9 cellular contexts compared by ENCODE assay signal in genomic region chr1:222466150-222466865, GRCh38.
DNase-seq lines count a peak whose midpoint lies in the region; ATAC-seq and TF ChIP-seq lines count a peak whose summit lies in the region.
"Had no signal": no experiment of that assay in that cellular context is flagged by ENCODE, and none has a peak within 500 bp of the region (broad histone marks: within the 10 kb centered on the region; RNA-seq: fewer than 3 reads in every experiment).

No MANE protein-coding gene starts in this region.

- no peak overlapping the region for H2BK120ac ChIP-seq in mesenchymal stem cell (ENCODE audit: low read depth, low read length)

- no peak overlapping the region for H4K91ac ChIP-seq in mesenchymal stem cell (ENCODE audit: low read length)

- H3K9me2 ChIP-seq in SK-N-SH = no peaks in the 10 kb centered on the region

- H3F3A ChIP-seq in SK-N-SH (replicated peaks; ENCODE audit: insufficient read depth) = peaks cover 3% of the 10 kb centered on the region

- no peak overlapping the region for H2BK12ac ChIP-seq in mesenchymal stem cell (ENCODE audit: low read length in 2 of 2)

- POLR2A ChIA-PET in SK-N-SH (lab: Yijun Ruan, JAX) = interaction anchor here (1.5 to 2.1 kb wide), 3 partner anchors 80 to 247 kb away, joined by 3 to 9 read pairs (median 3); no protein-coding TSS in a partner anchor

- WGBS in SK-N-SH (ENCODE audit: low lambda C conversion rate) = 93% methylated on average over 8 of the region's 8 CpGs
- WGBS in adrenal gland, 4 donors = 87 to 93% (median 90%) methylated on average over 8 of the region's 8 CpGs
- 95% methylated on average over 7 of the region's 8 CpGs for WGBS in mesenchymal stem cell
- 57 to 89% methylated on average over 1 to 8 of the region's 8 CpGs for WGBS in transverse colon (ENCODE audit: low coverage in 1 of 2), 2 donors

- H3K4me2 ChIP-seq in SK-N-SH (no peak overlapping the region), mesenchymal stem cell (ENCODE audit: low read length, poor library complexity, severe bottlenecking) (no peak overlapping the region)

- H3K4me1 ChIP-seq in SK-N-SH (ENCODE audit: control insufficient read depth in 1 of 2, insufficient read depth in 2 of 2, low read depth in 1 of 2, low read length in 1 of 2) (peaks cover 0 to 4% of the 10 kb centered on the region in 2 experiments; a peak in 2 of 4 replicates), adrenal gland (replicated peaks in 1 of 2) (peaks cover 0 to 10% of the 10 kb centered on the region in 2 donors), mesenchymal stem cell (ENCODE audit: control insufficient read depth, insufficient read depth, low read depth, low read length) (peaks cover 2% of the 10 kb centered on the region), transverse colon (peaks cover 0 to 16% (median 4%) of the 10 kb centered on the region in 4 donors)

- peak overlapping the region; percentile 94 to 97; a peak in 3 of 4 replicates for H3K27ac ChIP-seq in SK-N-SH (ENCODE audit: low read depth in 2 of 2, low read length in 1 of 2)
- H3K27ac ChIP-seq in adrenal gland = peak overlapping the region in 4 of 5 donors; percentile 83 to 92 (median 88)
- H3K27ac ChIP-seq in mesenchymal stem cell (ENCODE audit: low read length, poor library complexity, severe bottlenecking) = peak overlapping the region; percentile 47
- H3K27ac ChIP-seq in transverse colon = peak overlapping the region; percentile 67 to 87 (median 83)

- TF ChIP-seq POLR2A in adrenal gland (IDR thresholded peaks at IDR 0.05) (no peak), transverse colon (IDR thresholded peaks at IDR 0.05) (no peak)

- intact Hi-C loops in adrenal gland (cut with DNase I) (no loop called here), transverse colon (cut with DNase I; ENCODE audit: low total_unique reads) (loop anchor here (5.0 kb wide), 1 partner anchor 176 kb away; no protein-coding TSS in a partner anchor)

- H2AFZ ChIP-seq in SK-N-SH (ENCODE audit: low read depth) (peak overlapping the region; percentile 88; the same call in 1 of the 2 replicates), mesenchymal stem cell (ENCODE audit: low read depth, low read length) (no peak overlapping the region)

- TF ChIP-seq CTCF in SK-N-SH (IDR thresholded peaks at IDR 0.05) (no peak), adrenal gland (IDR thresholded peaks at IDR 0.05) (no peak), transverse colon (IDR thresholded peaks at IDR 0.05) (no peak)

- H3K79me1 ChIP-seq in mesenchymal stem cell (replicated peaks; ENCODE audit: low read length, poor library complexity, severe bottlenecking) = no peaks in the 10 kb centered on the region

- CTCF ChIA-PET in SK-N-SH (lab: Yijun Ruan, JAX) = interaction anchor here (0.7 to 4.2 kb wide), 19 partner anchors 8 to 976 kb away, joined by 3 to 69 read pairs (median 4); partner anchors contain the start of genes MIA3 and TAF1A

- no peak overlapping the region for H3K14ac ChIP-seq in mesenchymal stem cell (ENCODE audit: low read length in 2 of 2)

- H4K20me1 ChIP-seq in SK-N-SH (ENCODE audit: insufficient read depth) = no peaks in the 10 kb centered on the region

- no peak overlapping the region for H4K8ac ChIP-seq in mesenchymal stem cell (ENCODE audit: low read length)

- no peaks in the 10 kb centered on the region for H3K79me2 ChIP-seq in SK-N-SH (ENCODE audit: insufficient read depth)

- no peak overlapping the region for H2BK15ac ChIP-seq in mesenchymal stem cell (ENCODE audit: low read depth, poor library complexity, severe bottlenecking)

- H3K36me3 ChIP-seq in SK-N-SH (replicated peaks in 1 of 2; ENCODE audit: control insufficient read depth in 1 of 2, insufficient read depth in 2 of 2, low read length in 1 of 2) (no peaks in the 10 kb centered on the region), adrenal gland (replicated peaks in 1 of 2) (no peaks in the 10 kb centered on the region), mesenchymal stem cell (ENCODE audit: control insufficient read depth in 1 of 2, insufficient read depth in 2 of 2, low read depth in 1 of 2, low read length in 2 of 2) (no peaks in the 10 kb centered on the region), transverse colon (no peaks in the 10 kb centered on the region)

- ATAC-seq in SK-N-SH treated with all-trans-retinoic acid at 6 μM for 48 hours = no peak

- DNase-seq in SK-N-SH = peak; percentile 30
- DNase-seq in adrenal gland = no peak
- DNase-seq in mesenchymal stem cell = no peak
- DNase-seq in transverse colon = no peak
- no peak for DNase-seq in SW 1271 (lab: John Stamatoyannopoulos, UW)
- DNase-seq in stimulated activated CD4-positive, alpha-beta T cell treated with anti-CD3 and anti-CD28 coated beads, Interleukin-4, amount 100 ng/mL, for 24 hours = no peak
- DNase-seq in NOMO-1 (lab: John Stamatoyannopoulos, UW; ENCODE audit: unreplicated experiment in 2 of 2) = no peak
- DNase-seq: T-helper 9 cell had no signal

- no peak overlapping the region for H2AK5ac ChIP-seq in mesenchymal stem cell (ENCODE audit: low read length, severe bottlenecking)

- H3K23ac ChIP-seq in mesenchymal stem cell (ENCODE audit: low read length in 2 of 2) = no peak overlapping the region

- in situ Hi-C loops in transverse colon (cut with MboI; ENCODE audit: low pct_ligation_motif_present in 1 of 4, low pct_unique_long_range_greater_than_20kb in 1 of 4, low sequenced_read_pairs in 3 of 4) = loop anchor here (5.0 to 25.0 kb wide), 5 partner anchors 166 to 979 kb away; no protein-coding TSS in a partner anchor

- TF ChIP-seq RAD21 in SK-N-SH (IDR thresholded peaks at IDR 0.05; ENCODE audit: low read length) = no peak

- H3K9me3 ChIP-seq in SK-N-SH (no peaks in the 10 kb centered on the region), adrenal gland (replicated peaks in 1 of 3) (no peaks in the 10 kb centered on the region), mesenchymal stem cell (ENCODE audit: control insufficient read depth, low read length) (no peaks in the 10 kb centered on the region), transverse colon (no peaks in the 10 kb centered on the region)

- no peaks in the 10 kb centered on the region for H3K27me3 ChIP-seq in SK-N-SH (ENCODE audit: insufficient read depth)
- no peaks in the 10 kb centered on the region for H3K27me3 ChIP-seq in adrenal gland
- H3K27me3 ChIP-seq in mesenchymal stem cell (ENCODE audit: control insufficient read depth in 1 of 2, insufficient read depth in 1 of 2, low read length in 2 of 2) = no peaks in the 10 kb centered on the region
- H3K27me3 ChIP-seq in transverse colon = no peaks in the 10 kb centered on the region

- TF ChIP-seq EP300 in SK-N-SH (IDR thresholded peaks at IDR 0.05; ENCODE audit: borderline replicate concordance in 1 of 2, low read depth in 1 of 2, low read length in 1 of 2) (no peak), transverse colon (IDR thresholded peaks at IDR 0.05; ENCODE audit: low read depth) (no peak)

- H3K9ac ChIP-seq in SK-N-SH (no peak overlapping the region; the same call in 1 of the 2 replicates), mesenchymal stem cell (ENCODE audit: low read length) (peak overlapping the region; percentile 98)

- H3K18ac ChIP-seq in mesenchymal stem cell (ENCODE audit: low read depth in 1 of 2, low read length in 2 of 2) = peak overlapping the region in 1 of 2 experiments; percentile 8

- H2BK5ac ChIP-seq in mesenchymal stem cell (ENCODE audit: low read depth, low read length, poor library complexity, severe bottlenecking) = no peak overlapping the region

- H3K4ac ChIP-seq in mesenchymal stem cell (ENCODE audit: low read depth in 1 of 2, low read length in 2 of 2) = peak overlapping the region in 1 of 2 experiments; percentile 44

- no peak overlapping the region for H3K4me3 ChIP-seq in SK-N-SH (ENCODE audit: low read depth in 2 of 2, low read length in 1 of 2)
- peak overlapping the region in 2 of 4 donors; percentile 14 to 51 for H3K4me3 ChIP-seq in adrenal gland
- no peak overlapping the region for H3K4me3 ChIP-seq in mesenchymal stem cell (ENCODE audit: insufficient read depth in 1 of 2, low read depth in 1 of 2, low read length in 2 of 2)
- peak overlapping the region in 2 of 4 donors; percentile 32 to 45 for H3K4me3 ChIP-seq in transverse colon

TF ChIP-seq in SK-N-SH, 30 proteins besides CTCF, POLR2A, EP300 and RAD21 (continues in another document):
- TF ChIP-seq RFX5 (IDR thresholded peaks at IDR 0.05; ENCODE audit: low read length) (no peak), GABPA (IDR thresholded peaks at IDR 0.05; ENCODE audit: low read depth) (no peak), RXRA (IDR thresholded peaks at IDR 0.05; ENCODE audit: borderline replicate concordance, low read depth) (no peak), SMC3 (IDR thresholded peaks at IDR 0.05; ENCODE audit: low read depth, low read length) (no peak), EZH2phosphoT487 (IDR thresholded peaks at IDR 0.05; ENCODE audit: borderline replicate concordance, low read depth) (no peak), USF1 (IDR thresholded peaks at IDR 0.05; ENCODE audit: borderline replicate concordance, low read depth) (no peak), JUND (IDR thresholded peaks at IDR 0.05) (no peak)

TF ChIP-seq in SK-N-SH treated with all-trans-retinoic acid at 6 μM for 48 hours, 23 proteins besides CTCF, POLR2A, EP300 and RAD21 (continues in another document):
- TF ChIP-seq CSRNP3 (CRISPR knock-in tag; IDR thresholded peaks at IDR 0.05) (no peak), ZNF565 (CRISPR knock-in tag; conservative IDR thresholded peaks at IDR 0.05; ENCODE audit: low read depth) (no peak), SNAI2 (CRISPR knock-in tag; IDR thresholded peaks at IDR 0.05) (no peak), CSDC2 (CRISPR knock-in tag; IDR thresholded peaks at IDR 0.05) (no peak), ESRRG (CRISPR knock-in tag; IDR thresholded peaks at IDR 0.05) (no peak), ZNF70 (CRISPR knock-in tag; IDR thresholded peaks at IDR 0.05) (no peak)
